Comparison of ENCODE assay signal across 27 cellular contexts in genomic region chr7:10568891-10569290, GRCh38.
"Had no signal": no experiment of that assay in that cellular context is flagged by ENCODE, and none has a peak within 500 bp of the region (broad histone marks: within the 10 kb centered on the region; RNA-seq: fewer than 3 reads in every experiment).

No MANE protein-coding gene starts in this region.

- H3K27me3 ChIP-seq: stomach, suprapubic skin, testis, thyroid gland, tibial artery, tibial nerve, transverse colon, upper lobe of left lung, upper lobe of right lung, uterus, vagina had no signal

- H3K27ac ChIP-seq: stomach, suprapubic skin, testis, thoracic aorta, thyroid gland, tibial artery, tibial nerve, transverse colon, upper lobe of left lung, upper lobe of right lung, uterus, vagina had no signal

- DNase-seq: stimulated activated CD4-positive, alpha-beta T cell treated with anti-CD3 and anti-CD28 coated beads, Interleukin-2, amount 100 ng/mL, for 48 hours; stimulated activated CD4-positive, alpha-beta T cell treated with anti-CD3 and anti-CD28 coated beads, Interleukin-4, amount 100 ng/mL, for 1 hour; stimulated activated CD4-positive, alpha-beta T cell treated with anti-CD3 and anti-CD28 coated beads, Interleukin-4, amount 100 ng/mL, for 24 hours; stimulated activated CD4-positive, alpha-beta T cell treated with anti-CD3 and anti-CD28 coated beads, Interleukin-4, amount 100 ng/mL, for 4 hours; stimulated activated CD8-positive, alpha-beta memory T cell treated with anti-CD3 and anti-CD28 coated beads, Interleukin-4, amount 100 ng/mL, for 48 hours; stimulated activated naive B cell treated with anti-CD40 and anti-IgM and Interleukin-4, amounts not matched to agents 10 μg/mL and 1 μg/mL and 100 μg/mL, for 72 hours; stimulated activated naive CD4-positive, alpha-beta T cell; stimulated activated naive CD4-positive, alpha-beta T cell treated with Interleukin-2 at 50 U/mL for 16 hours; stimulated activated naive CD8-positive, alpha-beta T cell treated with anti-CD3 and anti-CD28 coated beads, Interleukin-15, amount 100 ng/mL, for 72 hours; stimulated activated naive CD8-positive, alpha-beta T cell treated with anti-CD3 and anti-CD28 coated beads, Interleukin-15, Interleukin-2, amounts not matched to agents 100 U/mL and 50 U/mL, for 24 hours; stomach; substantia nigra; testis; thyroid gland; tibial artery; transverse colon; trophoblast cell; upper lobe of right lung; uterus had no signal

- ATAC-seq: stimulated activated effector memory CD8-positive, alpha-beta T cell treated with anti-CD3 and anti-CD28 coated beads, Interleukin-12 subunit alpha, Interleukin-12 subunit beta, amount 100 ng/mL, for 72 hours; stimulated activated memory B cell treated with anti-CD40 and anti-IgM and Interleukin-4, amounts not matched to agents 10 μg/mL and 1 μg/mL and 100 μg/mL, for 72 hours; stimulated activated naive B cell treated with anti-CD40 and anti-IgM and Interleukin-4, amounts not matched to agents 10 μg/mL and 1 μg/mL and 100 μg/mL, for 72 hours; stimulated activated naive CD8-positive, alpha-beta T cell treated with anti-CD3 and anti-CD28 coated beads, Interleukin-15, amount 100 ng/mL, for 72 hours; stimulated activated naive CD8-positive, alpha-beta T cell treated with anti-CD3 and anti-CD28 coated beads, Interleukin-15, Interleukin-2, amounts not matched to agents 100 U/mL and 50 U/mL, for 24 hours; upper lobe of right lung had no signal

- FAIRE-seq: urothelium cell line had no signal

- H3K36me3 ChIP-seq: stomach, suprapubic skin, thoracic aorta, thyroid gland, tibial artery, tibial nerve, transverse colon, upper lobe of left lung, upper lobe of right lung, uterus, vagina had no signal

- H3K4me1 ChIP-seq: stomach, suprapubic skin, testis, thyroid gland, tibial artery, tibial nerve, transverse colon, upper lobe of left lung, upper lobe of right lung, uterus, vagina had no signal

- H3K9me3 ChIP-seq: testis, thoracic aorta, thyroid gland, tibial artery, tibial nerve, transverse colon, upper lobe of left lung, upper lobe of right lung, uterus, vagina had no signal

- H3K4me3 ChIP-seq: stomach, suprapubic skin, testis, thoracic aorta, thyroid gland, tibial artery, tibial nerve, transverse colon, upper lobe of left lung, upper lobe of right lung, uterus, vagina had no signal
